11 cellular contexts compared by ENCODE assay signal in genomic region chr14:51479584-51480305, GRCh38.
DNase-seq lines count a peak whose midpoint lies in the region; ATAC-seq, FAIRE-seq and TF ChIP-seq lines count a peak whose summit lies in the region.
"Had no signal": no experiment of that assay in that cellular context is flagged by ENCODE, and none has a peak within 500 bp of the region (broad histone marks: within the 10 kb centered on the region; RNA-seq: fewer than 3 reads in every experiment).

No MANE protein-coding gene starts in this region.

- H3K4me3 ChIP-seq in AG10803 (ENCODE audit: low read length) (no peak overlapping the region), adipocyte (ENCODE audit: low read length) (no peak overlapping the region), left ventricle myocardium inferior (no peak overlapping the region), small intestine (ENCODE audit: low read depth in 1 of 2, low read length in 2 of 2) (no peak overlapping the region)

- peak; percentile 70 for ATAC-seq in GM21619 (IDR thresholded peaks at IDR 0.05; ENCODE audit: unreplicated experiment)
- no peak for ATAC-seq in HG03442 (IDR thresholded peaks at IDR 0.05; ENCODE audit: unreplicated experiment)
- ATAC-seq: activated CD8-positive, alpha-beta T cell treated with anti-CD3 and anti-CD28 coated beads, Interleukin-2, amount 10 ng/mL, durations not matched to agents 7 days and 5 days had no signal

- FAIRE-seq in small intestine (lab: Jason Lieb, UNC), result no peak

- 58 to 75% (median 75%) methylated on average over 2 of the region's 2 CpGs for WGBS in small intestine, 3 donors

- TF ChIP-seq CTCF in AG10803 (conservative IDR thresholded peaks at IDR 0.05; ENCODE audit: low read length) (no peak), left ventricle myocardium inferior (IDR thresholded peaks at IDR 0.05; ENCODE audit: borderline replicate concordance) (no peak)

- H3K4me1 ChIP-seq in adipocyte (ENCODE audit: control insufficient read depth, insufficient read depth, low read length) (peaks cover 23% of the 10 kb centered on the region), left ventricle myocardium inferior (peaks cover 8% of the 10 kb centered on the region), small intestine (ENCODE audit: control insufficient read depth in 2 of 2, insufficient read depth in 1 of 2, low read depth in 1 of 2, low read length in 1 of 2) (no peaks in the 10 kb centered on the region)

- peak; percentile 85 for DNase-seq in AG10803 (ENCODE audit: low read depth)
- DNase-seq in adipocyte (ENCODE audit: low read depth), result peak; percentile 70
- DNase-seq in left ventricle myocardium inferior, result peak; percentile 23
- no peak for DNase-seq in stimulated activated CD4-positive, alpha-beta T cell treated with anti-CD3 and anti-CD28 coated beads, Interleukin-15, amount 100 ng/mL, for 24 hours
- DNase-seq in HUDEP-2 (lab: John Stamatoyannopoulos, UW; ENCODE audit: unreplicated experiment in 76 of 76), result no peak
- no peak for DNase-seq in small intestine
- DNase-seq: activated CD8-positive, alpha-beta T cell treated with anti-CD3 and anti-CD28 coated beads, Interleukin-2, amount 10 ng/mL, durations not matched to agents 7 days and 5 days; NCI-H1436; NK-92 treated with Interleukin-12 subunit alpha and Interleukin-12 subunit beta, amount 100 ng/mL, for 24 hours had no signal

- intact Hi-C loops in left ventricle myocardium inferior (cut with micrococcal nuclease), result no loop called here

- H3K27ac ChIP-seq in left ventricle myocardium inferior (replicated peaks) (peak overlapping the region; percentile 48), small intestine (ENCODE audit: low read depth in 1 of 2, low read length in 1 of 2) (no peak overlapping the region)

- H3K36me3 ChIP-seq in adipocyte (ENCODE audit: control insufficient read depth, insufficient read depth, low read length, severe bottlenecking), result no peaks in the 10 kb centered on the region
- H3K36me3 ChIP-seq in left ventricle myocardium inferior, result no peaks in the 10 kb centered on the region
- no peaks in the 10 kb centered on the region for H3K36me3 ChIP-seq in small intestine (ENCODE audit: control insufficient read depth in 2 of 2, insufficient read depth in 2 of 2, low read length in 2 of 2)

- no peak overlapping the region for H3K9ac ChIP-seq in adipocyte (ENCODE audit: low read length)

- no peaks in the 10 kb centered on the region for H3K9me3 ChIP-seq in adipocyte (ENCODE audit: control insufficient read depth, low read length)
- no peaks in the 10 kb centered on the region for H3K9me3 ChIP-seq in left ventricle myocardium inferior (replicated peaks)
- H3K9me3 ChIP-seq in small intestine (ENCODE audit: control insufficient read depth, low read depth), result no peaks in the 10 kb centered on the region

- H3K27me3 ChIP-seq in adipocyte (replicated peaks; ENCODE audit: control insufficient read depth, insufficient read depth, low read length) (no peaks in the 10 kb centered on the region), left ventricle myocardium inferior (ENCODE audit: low read depth) (no peaks in the 10 kb centered on the region), small intestine (ENCODE audit: control insufficient read depth in 2 of 2, insufficient read depth in 2 of 2, low read length in 2 of 2) (no peaks in the 10 kb centered on the region)

Comparison
In these comparisons a context has a peak if more than half of its experiments do, and no peak if none do; other contexts are left out.
1. DNase-seq: peak in AG10803 (single experiment), adipocyte (single experiment) and left ventricle myocardium inferior (single experiment); none in stimulated activated CD4-positive, alpha-beta T cell treated with anti-CD3 and anti-CD28 coated beads, Interleukin-15, amount 100 ng/mL, for 24 hours (single experiment), HUDEP-2 (0 of 76) and small intestine (single experiment).